8 cellular contexts compared by ENCODE assay signal in the genomic region with DNA sequence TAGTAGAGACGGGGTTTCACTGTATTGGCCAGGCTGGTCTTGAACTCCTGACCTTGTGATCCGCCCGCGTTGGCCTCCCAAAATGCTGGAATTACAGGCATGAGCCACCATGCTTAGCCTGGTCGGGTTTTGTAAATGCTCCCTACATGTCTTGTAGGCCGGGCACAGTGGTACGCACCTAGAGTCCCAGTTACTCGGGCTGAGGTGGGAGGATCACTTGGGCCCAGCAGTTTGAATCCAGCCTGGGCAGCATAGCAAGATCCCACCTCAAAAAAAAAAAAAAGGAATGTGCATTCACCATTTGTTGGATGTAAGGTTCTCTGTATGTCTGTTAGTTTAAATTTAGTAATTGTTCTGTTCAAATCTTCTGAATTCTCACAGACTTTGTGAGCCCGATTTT.
"Had no signal": no experiment of that assay in that cellular context is flagged by ENCODE, and none has a peak within 500 bp of the region (broad histone marks: within the 10 kb centered on the region; RNA-seq: fewer than 3 reads in every experiment).

No MANE protein-coding gene starts in this region.

- DNase-seq: GM23248, GOT3, H9, HCEC 1CT, HFFc6, KG1 had no signal

- H3K27ac ChIP-seq: GM23248 had no signal

- H3K4me3 ChIP-seq: GM23248 had no signal

- H2AFZ ChIP-seq: GM23248 had no signal

- FAIRE-seq: H54, HTR-8/SVneo had no signal

- H3K9ac ChIP-seq: GM23248 had no signal
